Comparison of ENCODE assay signal across 9 cellular contexts in genomic region chr1:158112994-158113758, GRCh38.
DNase-seq lines count a peak whose midpoint lies in the region; ATAC-seq, FAIRE-seq and TF ChIP-seq lines count a peak whose summit lies in the region.
"Had no signal": no experiment of that assay in that cellular context is flagged by ENCODE, and none has a peak within 500 bp of the region (broad histone marks: within the 10 kb centered on the region; RNA-seq: fewer than 3 reads in every experiment).

No MANE protein-coding gene starts in this region.

- peaks cover 10% of the 10 kb centered on the region for H3K4me1 Mint-ChIP-seq in activated CD8-positive, alpha-beta T cell treated with anti-CD3 and anti-CD28 coated beads, Interleukin-2, amount 10 ng/mL, durations not matched to agents 7 days and 5 days (ENCODE audit: low read depth)
- H3K4me1 Mint-ChIP-seq in natural killer cell treated with Interleukin-12 subunit alpha and Interleukin-12 subunit beta and Interleukin-15 and Interleukin-18, amount 100 ng/mL, for 72 hours (ENCODE audit: low read depth in 2 of 2) = peaks cover 11% of the 10 kb centered on the region in 2 donors

- peak overlapping the region; percentile 43 for H3K4me3 ChIP-seq in fibroblast of mammary gland (ENCODE audit: control insufficient read depth, low read depth, low read length)
- H3K4me3 ChIP-seq: K562 had no signal

- DNase-seq in Caki2 (ENCODE audit: low read depth) = peak; percentile 57
- peak; percentile 81 for DNase-seq in NAMALWA (ENCODE audit: low spot score)
- DNase-seq in activated CD8-positive, alpha-beta T cell treated with anti-CD3 and anti-CD28 coated beads, Interleukin-2, amount 10 ng/mL, durations not matched to agents 7 days and 5 days = peak; percentile 35
- DNase-seq in fibroblast of mammary gland (ENCODE audit: low read depth) = peak; percentile 20
- DNase-seq in natural killer cell treated with Interleukin-12 subunit alpha and Interleukin-12 subunit beta and Interleukin-15 and Interleukin-18, amount 100 ng/mL, for 72 hours (ENCODE audit: low spot score) = no peak
- DNase-seq in urothelium cell line (ENCODE audit: low spot score) = peak; percentile 70
- DNase-seq in AML-193 (lab: John Stamatoyannopoulos, UW) = no peak
- DNase-seq in RCC 7860 (ENCODE audit: low spot score) = no peak

- in situ Hi-C loops in Caki2 (cut with HindIII; ENCODE audit: low pct_unique_long_range_greater_than_20kb, low sequenced_read_pairs) = no loop called here

- peak overlapping the region; percentile 12 for H3K4me3 Mint-ChIP-seq in activated CD8-positive, alpha-beta T cell treated with anti-CD3 and anti-CD28 coated beads, Interleukin-2, amount 10 ng/mL, durations not matched to agents 7 days and 5 days
- H3K4me3 Mint-ChIP-seq in natural killer cell treated with Interleukin-12 subunit alpha and Interleukin-12 subunit beta and Interleukin-15 and Interleukin-18, amount 100 ng/mL, for 72 hours = peak overlapping the region; percentile 82

- H3K36me3 Mint-ChIP-seq in activated CD8-positive, alpha-beta T cell treated with anti-CD3 and anti-CD28 coated beads, Interleukin-2, amount 10 ng/mL, durations not matched to agents 7 days and 5 days (ENCODE audit: low read depth) = no peaks in the 10 kb centered on the region
- H3K36me3 Mint-ChIP-seq in natural killer cell treated with Interleukin-12 subunit alpha and Interleukin-12 subunit beta and Interleukin-15 and Interleukin-18, amount 100 ng/mL, for 72 hours = peaks cover 10% of the 10 kb centered on the region

- ATAC-seq in activated CD8-positive, alpha-beta T cell treated with anti-CD3 and anti-CD28 coated beads, Interleukin-2, amount 10 ng/mL, durations not matched to agents 7 days and 5 days = peak; percentile 83
- peak; percentile 63 to 76 for ATAC-seq in natural killer cell treated with Interleukin-12 subunit alpha and Interleukin-12 subunit beta and Interleukin-15 and Interleukin-18, amount 100 ng/mL, for 72 hours
- ATAC-seq: K562 had no signal

- peaks cover 41% of the 10 kb centered on the region for H3K27me3 Mint-ChIP-seq in activated CD8-positive, alpha-beta T cell treated with anti-CD3 and anti-CD28 coated beads, Interleukin-2, amount 10 ng/mL, durations not matched to agents 7 days and 5 days (ENCODE audit: low read depth)
- H3K27me3 Mint-ChIP-seq in natural killer cell treated with Interleukin-12 subunit alpha and Interleukin-12 subunit beta and Interleukin-15 and Interleukin-18, amount 100 ng/mL, for 72 hours = peaks cover 45 to 59% of the 10 kb centered on the region in 2 donors

- H3K27ac Mint-ChIP-seq in activated CD8-positive, alpha-beta T cell treated with anti-CD3 and anti-CD28 coated beads, Interleukin-2, amount 10 ng/mL, durations not matched to agents 7 days and 5 days = no peak overlapping the region
- no peak overlapping the region for H3K27ac Mint-ChIP-seq in natural killer cell treated with Interleukin-12 subunit alpha and Interleukin-12 subunit beta and Interleukin-15 and Interleukin-18, amount 100 ng/mL, for 72 hours

- CTCF ChIA-PET in activated CD8-positive, alpha-beta T cell treated with anti-CD3 and anti-CD28 coated beads, Interleukin-2, amount 10 ng/mL, durations not matched to agents 7 days and 5 days (lab: Charles Lee) = interaction anchor here (0.6 to 14.3 kb wide), 6 partner anchors 8 to 122 kb away, joined by 3 to 297 read pairs (median 4); no protein-coding TSS in a partner anchor

- FAIRE-seq in urothelium cell line (lab: Jason Lieb, UNC) = no peak
- no peak for FAIRE-seq in RCC 7860 (lab: Jason Lieb, UNC)
- FAIRE-seq: K562 had no signal

- POLR2A ChIA-PET in activated CD8-positive, alpha-beta T cell treated with anti-CD3 and anti-CD28 coated beads, Interleukin-2, amount 10 ng/mL, durations not matched to agents 7 days and 5 days (lab: Charles Lee) = no interaction called here

- no peak for TF ChIP-seq CTCF in fibroblast of mammary gland (conservative IDR thresholded peaks at IDR 0.05; ENCODE audit: control insufficient read depth, insufficient read depth, low read depth, low read length)

- H3K9me3 Mint-ChIP-seq in activated CD8-positive, alpha-beta T cell treated with anti-CD3 and anti-CD28 coated beads, Interleukin-2, amount 10 ng/mL, durations not matched to agents 7 days and 5 days (ENCODE audit: insufficient read depth) = no peaks in the 10 kb centered on the region
- no peaks in the 10 kb centered on the region for H3K9me3 Mint-ChIP-seq in natural killer cell treated with Interleukin-12 subunit alpha and Interleukin-12 subunit beta and Interleukin-15 and Interleukin-18, amount 100 ng/mL, for 72 hours

Comparison
In these comparisons a context has a peak if more than half of its experiments do, and no peak if none do; other contexts are left out.
1. DNase-seq: peak in Caki2 (single experiment), NAMALWA (single experiment), activated CD8-positive, alpha-beta T cell treated with anti-CD3 and anti-CD28 coated beads, Interleukin-2, amount 10 ng/mL, durations not matched to agents 7 days and 5 days (single experiment), fibroblast of mammary gland (single experiment) and urothelium cell line (single experiment); none in natural killer cell treated with Interleukin-12 subunit alpha and Interleukin-12 subunit beta and Interleukin-15 and Interleukin-18, amount 100 ng/mL, for 72 hours (single experiment), AML-193 (0 of 2) and RCC 7860 (single experiment).